ENCODE assay signal across 27 cellular contexts in the genomic region with DNA sequence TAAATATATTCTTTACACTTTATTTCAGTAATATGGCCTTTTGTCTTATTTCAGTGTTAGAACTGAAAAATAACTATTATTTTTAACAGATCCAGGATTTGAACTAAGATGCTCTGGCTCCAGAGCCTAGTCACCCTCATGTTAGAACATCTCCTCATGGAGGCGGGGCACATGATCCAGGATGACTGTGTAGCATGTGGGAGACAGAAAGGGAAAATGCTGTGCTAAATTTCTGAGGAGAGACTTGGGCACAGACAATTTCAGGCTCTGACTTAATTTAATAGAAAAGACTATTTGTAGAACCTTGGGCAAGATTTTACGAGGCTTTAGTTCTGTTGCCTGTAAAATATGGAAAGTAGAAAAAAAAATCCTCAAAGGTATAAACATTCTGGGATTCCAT. TPM values are rescaled to one million over a fixed set of nuclear protein-coding genes. Genes with fewer than 3 reads are reported as not detected.
DNase-seq lines count a peak whose midpoint lies in the region; ATAC-seq, FAIRE-seq and TF ChIP-seq lines count a peak whose summit lies in the region.
"Had no signal": no experiment of that assay in that cellular context is flagged by ENCODE, and none has a peak within 500 bp of the region (broad histone marks: within the 10 kb centered on the region; RNA-seq: fewer than 3 reads in every experiment).

No MANE protein-coding gene starts in this region.

- TF ChIP-seq CTCF in RWPE2 (IDR thresholded peaks at IDR 0.05; ENCODE audit: poor library complexity, severe bottlenecking), result no peak
- no peak for TF ChIP-seq CTCF in endothelial cell of umbilical vein (IDR thresholded peaks at IDR 0.05; ENCODE audit: extremely low read depth in 1 of 2, insufficient read depth in 1 of 2, low read depth in 1 of 2, low read length in 2 of 2)
- TF ChIP-seq CTCF in osteoblast (IDR thresholded peaks at IDR 0.05; ENCODE audit: extremely low read depth, low read depth, low read length), result no peak
- TF ChIP-seq CTCF in endothelial cell (IDR thresholded peaks at IDR 0.05; ENCODE audit: unreplicated experiment), result no peak

- H3K9ac ChIP-seq in endothelial cell of umbilical vein (replicated peaks; ENCODE audit: extremely low read depth, insufficient read depth, low read length), result no peak overlapping the region

- H3K4me2 ChIP-seq in endothelial cell of umbilical vein (ENCODE audit: insufficient read depth, low read length) (no peak overlapping the region), osteoblast (ENCODE audit: insufficient read depth, low read length) (no peak overlapping the region)

- POLR2A ChIA-PET in endothelial cell of umbilical vein (lab: Charles Lee), result no interaction called here

- no peaks in the 10 kb centered on the region for H3K9me3 Mint-ChIP-seq in endothelial cell (ENCODE audit: unreplicated experiment)
- H3K9me3 Mint-ChIP-seq: activated naive CD4-positive, alpha-beta T cell treated with anti-CD3 and anti-CD28 coated beads, Interleukin-2, amount 10 ng/mL, durations not matched to agents 7 days and 5 days; type B pancreatic cell had no signal

- CTCF ChIA-PET in endothelial cell of umbilical vein (lab: Charles Lee), result no interaction called here

- H4K20me1 ChIP-seq in endothelial cell of umbilical vein (replicated peaks; ENCODE audit: control insufficient read depth, extremely low read depth, insufficient read depth, low read length), result no peaks in the 10 kb centered on the region
- no peaks in the 10 kb centered on the region for H4K20me1 ChIP-seq in osteoblast (ENCODE audit: insufficient read depth, low read length)

- H3K27me3 ChIP-seq in RWPE2 (ENCODE audit: insufficient read depth, poor library complexity, severe bottlenecking) (no peaks in the 10 kb centered on the region), endothelial cell of umbilical vein (ENCODE audit: control insufficient read depth in 2 of 2, insufficient read depth in 2 of 2, low read length in 2 of 2) (no peaks in the 10 kb centered on the region), osteoblast (ENCODE audit: insufficient read depth, low read length) (no peaks in the 10 kb centered on the region)

- FAIRE-seq in endothelial cell of umbilical vein (lab: Jason Lieb, UNC), result no peak
- FAIRE-seq: G401.6, HepG2, RCC 7860 had no signal

- peaks cover 57% of the 10 kb centered on the region for H3K36me3 ChIP-seq in RWPE2 (ENCODE audit: low read depth)
- H3K36me3 ChIP-seq in endothelial cell of umbilical vein (ENCODE audit: control insufficient read depth in 2 of 2, extremely low read depth in 1 of 2, insufficient read depth in 2 of 2, low read length in 2 of 2), result peaks cover 0 to 12% of the 10 kb centered on the region in 2 experiments
- H3K36me3 ChIP-seq in osteoblast (ENCODE audit: insufficient read depth, low read length), result no peaks in the 10 kb centered on the region
- H3K36me3 ChIP-seq: prostate gland had no signal

- H3K9me3 ChIP-seq in RWPE2 (ENCODE audit: severe bottlenecking) (no peaks in the 10 kb centered on the region), endothelial cell of umbilical vein (replicated peaks; ENCODE audit: control insufficient read depth, insufficient read depth, low read length) (no peaks in the 10 kb centered on the region), osteoblast (ENCODE audit: low read depth, low read length) (no peaks in the 10 kb centered on the region)
- H3K9me3 ChIP-seq: lower lobe of right lung, prostate gland had no signal

- dilution Hi-C loops in endothelial cell of umbilical vein (cut with MboI; ENCODE audit: extremely low pct_ligation_motif_present, low sequenced_read_pairs), result no loop called here

- no peak overlapping the region for H2AFZ ChIP-seq in endothelial cell of umbilical vein (ENCODE audit: low read depth, low read length)
- no peak overlapping the region for H2AFZ ChIP-seq in osteoblast (ENCODE audit: low read length)

- intact Hi-C loops in endothelial cell of umbilical vein (cut with micrococcal nuclease), result no loop called here

- no peak for TF ChIP-seq POLR2A in endothelial cell of umbilical vein (IDR thresholded peaks at IDR 0.05; ENCODE audit: low read depth, low read length)

- DNase-seq in H4 (ENCODE audit: low spot score) (peak; percentile 10), RWPE2 (ENCODE audit: low spot score) (no peak), endothelial cell of umbilical vein (ENCODE audit: low read depth, low spot score) (no peak), osteoblast (ENCODE audit: insufficient read length, low spot score, missing footprints) (peak; percentile 6), SIG-M5 treated with dmso at 0.1 percent for 504 hours (lab: John Stamatoyannopoulos, UW; ENCODE audit: unreplicated experiment) (no peak), amniotic stem cell (lab: John Stamatoyannopoulos, UW) (no peak), endothelial cell (ENCODE audit: low spot score) (no peak)
- DNase-seq: activated CD4-positive, alpha-beta T cell treated with anti-CD3 and anti-CD28 coated beads for 4 hours; activated naive CD4-positive, alpha-beta T cell treated with anti-CD3 and anti-CD28 coated beads, Interleukin-2, amount 10 ng/mL, durations not matched to agents 7 days and 5 days; activated T-cell treated with anti-CD3 and anti-CD28 coated beads, Interleukin-2, amount 50 U/mL, for 48 hours; CD4-positive, CD25-positive, alpha-beta regulatory T cell; central memory CD4-positive, alpha-beta T cell; GOT3; lower lobe of right lung; NCI-H1048; NCI-H1694 treated with DMSO at 0.1 percent for 48 hours; NCI-H2171; NCI-H524; T-helper 2 cell had no signal

- no peaks in the 10 kb centered on the region for H3K9me1 ChIP-seq in endothelial cell of umbilical vein (replicated peaks; ENCODE audit: control insufficient read depth, extremely low read depth, insufficient read depth, low read length)

- no TSS peak for BruUV-seq in endothelial cell of umbilical vein (replicated peaks; lab: Mats Ljungman, UMichigan)

- H3K27ac ChIP-seq in RWPE2 (ENCODE audit: poor library complexity, severe bottlenecking), result no peak overlapping the region
- H3K27ac ChIP-seq in endothelial cell of umbilical vein (ENCODE audit: insufficient read depth, low read depth, low read length), result peak overlapping the region; percentile 41
- no peak overlapping the region for H3K27ac ChIP-seq in osteoblast (ENCODE audit: low read depth, low read length)
- H3K27ac ChIP-seq: lower lobe of right lung, prostate gland, SK-N-MC had no signal

- ATAC-seq in RWPE2 (ENCODE audit: low read depth) (peak; percentile 49; the same call in 1 of the 3 replicates), GM21717 (IDR thresholded peaks at IDR 0.05; ENCODE audit: unreplicated experiment) (no peak)
- ATAC-seq: esophagus mucosa, HepG2, lower lobe of right lung had no signal

- H3K4me3 ChIP-seq in RWPE2 (ENCODE audit: severe bottlenecking) (no peak overlapping the region), endothelial cell of umbilical vein (replicated peaks in 1 of 3; ENCODE audit: insufficient read depth in 1 of 3, low read depth in 1 of 3, low read length in 3 of 3) (no peak overlapping the region), osteoblast (ENCODE audit: insufficient read depth, low read length) (no peak overlapping the region)
- H3K4me3 ChIP-seq: lower lobe of right lung, prostate gland, SK-N-MC had no signal

- no peak overlapping the region for H3K4me3 Mint-ChIP-seq in endothelial cell (ENCODE audit: unreplicated experiment)
- H3K4me3 Mint-ChIP-seq: activated naive CD4-positive, alpha-beta T cell treated with anti-CD3 and anti-CD28 coated beads, Interleukin-2, amount 10 ng/mL, durations not matched to agents 7 days and 5 days; CD4-positive, CD25-positive, alpha-beta regulatory T cell; type B pancreatic cell had no signal

- peaks cover 7% of the 10 kb centered on the region for H3K36me3 Mint-ChIP-seq in endothelial cell (ENCODE audit: low read depth, unreplicated experiment)

- H3K27ac Mint-ChIP-seq in endothelial cell (ENCODE audit: unreplicated experiment), result no peak overlapping the region
- H3K27ac Mint-ChIP-seq: type B pancreatic cell had no signal

- peaks cover 6% of the 10 kb centered on the region for H3K4me1 Mint-ChIP-seq in endothelial cell (ENCODE audit: unreplicated experiment)

- no peaks in the 10 kb centered on the region for H3K27me3 Mint-ChIP-seq in endothelial cell (ENCODE audit: unreplicated experiment)
- H3K27me3 Mint-ChIP-seq: activated naive CD4-positive, alpha-beta T cell treated with anti-CD3 and anti-CD28 coated beads, Interleukin-2, amount 10 ng/mL, durations not matched to agents 7 days and 5 days; CD4-positive, CD25-positive, alpha-beta regulatory T cell; type B pancreatic cell had no signal

- peaks cover 23% of the 10 kb centered on the region for H3K4me1 ChIP-seq in RWPE2 (ENCODE audit: insufficient read depth, poor library complexity, severe bottlenecking)
- H3K4me1 ChIP-seq in endothelial cell of umbilical vein (ENCODE audit: control insufficient read depth, extremely low read depth, insufficient read depth, low read length), result peaks cover 11% of the 10 kb centered on the region
- H3K4me1 ChIP-seq in osteoblast (ENCODE audit: insufficient read depth, low read length), result no peaks in the 10 kb centered on the region
- H3K4me1 ChIP-seq: prostate gland had no signal

- peaks cover 7% of the 10 kb centered on the region for H3K79me2 ChIP-seq in endothelial cell of umbilical vein (ENCODE audit: control insufficient read depth, insufficient read depth, low read length)
- H3K79me2 ChIP-seq in osteoblast (ENCODE audit: insufficient read depth, low read length), result no peaks in the 10 kb centered on the region

TF ChIP-seq in endothelial cell of umbilical vein, 7 proteins besides CTCF, POLR2A, EP300 and RAD21 (continues in another document):
- no peak for TF ChIP-seq POLR2AphosphoS5 (IDR thresholded peaks at IDR 0.05; ENCODE audit: insufficient read depth, low read depth, low read length)
- no peak for TF ChIP-seq GATA2 (IDR thresholded peaks at IDR 0.05; ENCODE audit: insufficient read depth, insufficient read length, low read depth, low read length)
- no peak for TF ChIP-seq EZH2 (IDR thresholded peaks at IDR 0.05; ENCODE audit: borderline replicate concordance, low read depth, low read length, severe bottlenecking)
- no peak for TF ChIP-seq MYC (IDR thresholded peaks at IDR 0.05; ENCODE audit: low read depth, low read length)
- TF ChIP-seq, protein P1, sequence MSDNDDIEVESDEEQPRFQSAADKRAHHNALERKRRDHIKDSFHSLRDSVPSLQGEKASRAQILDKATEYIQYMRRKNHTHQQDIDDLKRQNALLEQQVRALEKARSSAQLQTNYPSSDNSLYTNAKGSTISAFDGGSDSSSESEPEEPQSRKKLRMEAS (IDR thresholded peaks at IDR 0.05; ENCODE audit: insufficient read depth, insufficient read length), result no peak

RNA-seq across cellular contexts. Expression of a gene that starts 24.1 kb away (rescaled TPM):
- 348 and 424 TPM in 2 replicates for total RNA-seq in H4 (2014; rRNA removed; shearing (Covaris generic))
- 130 and 226 TPM in 2 replicates for total RNA-seq in endothelial cell of umbilical vein
- 144 and 186 TPM in 2 replicates for polyA plus RNA-seq in endothelial cell of umbilical vein
- polyA plus RNA-seq in endothelial cell of umbilical vein (2011; cell fraction: cytosol; rRNA removed), result 186 and 204 TPM in 2 replicates
- polyA plus RNA-seq in endothelial cell of umbilical vein (2011; cell fraction: nucleus; rRNA removed), result 107 and 150 TPM in 2 replicates
- polyA plus RNA-seq in endothelial cell of umbilical vein (2012), result 325 and 496 TPM in 2 replicates
- polyA minus RNA-seq in endothelial cell of umbilical vein, result 108 and 124 TPM in 2 replicates
- polyA minus RNA-seq in endothelial cell of umbilical vein (2011; cell fraction: cytosol; rRNA and poly(A)+ RNA removed), result 77.6 TPM
- polyA minus RNA-seq in endothelial cell of umbilical vein (2011; cell fraction: nucleus; rRNA and poly(A)+ RNA removed), result 149 and 155 TPM in 2 replicates
- 23.5 and 25.9 TPM in 2 replicates for total RNA-seq in osteoblast
- total RNA-seq in endothelial cell (ENCODE audit: unreplicated experiment), result 162 TPM

Comparison
In these comparisons a context has a peak if more than half of its experiments do, and no peak if none do; other contexts are left out.
1. DNase-seq: peak in H4 (single experiment) and osteoblast (single experiment); none in RWPE2 (single experiment), endothelial cell of umbilical vein (single experiment), SIG-M5 treated with dmso at 0.1 percent for 504 hours (single experiment), amniotic stem cell (single experiment) and endothelial cell (single experiment).